ENCODE assay signal across 15 cellular contexts in genomic region chr9:121770415-121771273, GRCh38.
A peak's percentile ranks its signal among the peaks of the same experiment; 100 is the strongest.
DNase-seq lines count a peak whose midpoint lies in the region; ATAC-seq and TF ChIP-seq lines count a peak whose summit lies in the region.
"Had no signal": no experiment of that assay in that cellular context is flagged by ENCODE, and none has a peak within 500 bp of the region (broad histone marks: within the 10 kb centered on the region; RNA-seq: fewer than 3 reads in every experiment).

No MANE protein-coding gene starts in this region.

- peaks cover 0 to 7% of the 10 kb centered on the region in 2 donors for H3K36me3 ChIP-seq in aorta (ENCODE audit: control insufficient read depth in 1 of 2, insufficient read depth in 2 of 2, low read length in 1 of 2)
- H3K36me3 ChIP-seq in neural progenitor cell = no peaks in the 10 kb centered on the region

- H4K20me1 ChIP-seq in neural progenitor cell (ENCODE audit: low read depth) = peaks cover 8% of the 10 kb centered on the region

- no peaks in the 10 kb centered on the region for H3K9me3 ChIP-seq in aorta (ENCODE audit: control insufficient read depth, low read length)
- no peaks in the 10 kb centered on the region for H3K9me3 ChIP-seq in neural progenitor cell (ENCODE audit: low read depth)
- H3K9me3 ChIP-seq: heart right ventricle had no signal

- no peak overlapping the region for H3K4me2 ChIP-seq in neural progenitor cell

- CTCF ChIA-PET in activated naive CD4-positive, alpha-beta T cell treated with anti-CD3 and anti-CD28 coated beads, Interleukin-2, amount 10 ng/mL, durations not matched to agents 7 days and 5 days (lab: Charles Lee) = no interaction called here

- WGBS in aorta, 2 donors = 72% methylated on average over 10 of the region's 10 CpGs

- TF ChIP-seq CTCF in chondrocyte (IDR thresholded peaks at IDR 0.05) (no peak), neural progenitor cell (IDR thresholded peaks at IDR 0.05) (no peak)

- H3K4me1 ChIP-seq in aorta (ENCODE audit: control insufficient read depth in 1 of 2, insufficient read depth in 2 of 2, low read length in 2 of 2) = no peaks in the 10 kb centered on the region
- no peaks in the 10 kb centered on the region for H3K4me1 ChIP-seq in neural progenitor cell

- H3K4me3 ChIP-seq in aorta (ENCODE audit: low read length in 2 of 2) (no peak overlapping the region), neural progenitor cell (no peak overlapping the region)
- H3K4me3 ChIP-seq: heart right ventricle had no signal

- H3K27ac ChIP-seq in aorta (ENCODE audit: low read depth in 1 of 2, low read length in 2 of 2) = peak overlapping the region; percentile 62 to 93
- no peak overlapping the region for H3K27ac ChIP-seq in neural progenitor cell
- H3K27ac ChIP-seq: 22Rv1 had no signal

- intact Hi-C loops in aorta (cut with DNase I) = loop anchor here in 1 of 2 donors (1.0 to 5.0 kb wide), 3 partner anchors 21 to 73 kb away; no protein-coding TSS in a partner anchor

- no peak overlapping the region for H3K9ac ChIP-seq in neural progenitor cell

- H3K27me3 ChIP-seq in aorta (ENCODE audit: control insufficient read depth in 1 of 2, insufficient read depth in 2 of 2, low read length in 1 of 2) = no peaks in the 10 kb centered on the region
- H3K27me3 ChIP-seq in neural progenitor cell = no peaks in the 10 kb centered on the region
- H3K27me3 ChIP-seq: heart right ventricle had no signal

- no peaks in the 10 kb centered on the region for H3K4me1 Mint-ChIP-seq in activated naive CD4-positive, alpha-beta T cell treated with anti-CD3 and anti-CD28 coated beads, Interleukin-2, amount 10 ng/mL, durations not matched to agents 7 days and 5 days
- H3K4me1 Mint-ChIP-seq in chondrocyte (ENCODE audit: low read depth) = peaks cover 58% of the 10 kb centered on the region
- H3K4me1 Mint-ChIP-seq in neural progenitor cell = peaks cover 3% of the 10 kb centered on the region
- no peaks in the 10 kb centered on the region for H3K4me1 Mint-ChIP-seq in activated T-cell treated with anti-CD3 and anti-CD28 coated beads, Interleukin-2, amount 50 U/mL, for 72 hours (ENCODE audit: low read depth)
- H3K4me1 Mint-ChIP-seq: memory B cell had no signal

- H3K27ac Mint-ChIP-seq in activated naive CD4-positive, alpha-beta T cell treated with anti-CD3 and anti-CD28 coated beads, Interleukin-2, amount 10 ng/mL, durations not matched to agents 7 days and 5 days = no peak overlapping the region
- H3K27ac Mint-ChIP-seq in activated naive CD4-positive, alpha-beta T cell treated with anti-CD3 and anti-CD28 coated beads, Interleukin-2, amount 50 U/mL, for 72 hours = no peak overlapping the region
- H3K27ac Mint-ChIP-seq in chondrocyte (ENCODE audit: unreplicated experiment) (peak overlapping the region; percentile 93), neural progenitor cell (no peak overlapping the region)
- no peak overlapping the region for H3K27ac Mint-ChIP-seq in activated T-cell treated with anti-CD3 and anti-CD28 coated beads, Interleukin-2, amount 50 U/mL, for 72 hours
- H3K27ac Mint-ChIP-seq: activated CD4-positive, alpha-beta memory T cell treated with anti-CD3 and anti-CD28 coated beads for 36 hours; memory B cell had no signal

- ATAC-seq in activated naive CD4-positive, alpha-beta T cell treated with anti-CD3 and anti-CD28 coated beads, Interleukin-2, amount 50 U/mL, for 72 hours = no peak
- ATAC-seq in aorta (ENCODE audit: low FRiP score) = no peak
- no peak for ATAC-seq in activated T-cell treated with anti-CD3 and anti-CD28 coated beads, Interleukin-2, amount 50 U/mL, for 72 hours (replicated peaks in 1 of 2)
- ATAC-seq: heart right ventricle had no signal

- no peaks in the 10 kb centered on the region for H3F3A ChIP-seq in neural progenitor cell (ENCODE audit: low read depth)

- H3K4me3 Mint-ChIP-seq in activated naive CD4-positive, alpha-beta T cell treated with anti-CD3 and anti-CD28 coated beads, Interleukin-2, amount 10 ng/mL, durations not matched to agents 7 days and 5 days = no peak overlapping the region
- H3K4me3 Mint-ChIP-seq in chondrocyte (ENCODE audit: unreplicated experiment) = no peak overlapping the region
- no peak overlapping the region for H3K4me3 Mint-ChIP-seq in neural progenitor cell
- H3K4me3 Mint-ChIP-seq in activated T-cell treated with anti-CD3 and anti-CD28 coated beads, Interleukin-2, amount 50 U/mL, for 72 hours = no peak overlapping the region
- H3K4me3 Mint-ChIP-seq: activated CD4-positive, alpha-beta memory T cell treated with anti-CD3 and anti-CD28 coated beads for 36 hours; memory B cell had no signal

- DNase-seq in activated naive CD4-positive, alpha-beta T cell treated with anti-CD3 and anti-CD28 coated beads, Interleukin-2, amount 10 ng/mL, durations not matched to agents 7 days and 5 days = peak; percentile 8
- no peak for DNase-seq in activated naive CD4-positive, alpha-beta T cell treated with anti-CD3 and anti-CD28 coated beads, Interleukin-2, amount 50 U/mL, for 72 hours (ENCODE audit: low spot score in 2 of 2)
- DNase-seq in chondrocyte (ENCODE audit: low spot score) (peak; percentile 64), lung microvascular endothelial cell (ENCODE audit: low read depth in 2 of 2) (peak; percentile 65 to 83), aorta (peak; percentile 42 to 52), neural progenitor cell (ENCODE audit: low spot score) (no peak), middle frontal gyrus (ENCODE audit: extremely low spot score, low spot score) (no peak)
- DNase-seq in activated T-cell treated with anti-CD3 and anti-CD28 coated beads, Interleukin-2, amount 50 U/mL, for 72 hours = no peak
- DNase-seq: activated CD4-positive, alpha-beta memory T cell treated with anti-CD3 and anti-CD28 coated beads for 36 hours; activated naive CD4-positive, alpha-beta T cell treated with Interleukin-2 at 50 U/mL for 16 hours; Karpas-422; OCI-M1 had no signal

- H3K36me3 Mint-ChIP-seq in activated naive CD4-positive, alpha-beta T cell treated with anti-CD3 and anti-CD28 coated beads, Interleukin-2, amount 10 ng/mL, durations not matched to agents 7 days and 5 days = no peaks in the 10 kb centered on the region
- H3K36me3 Mint-ChIP-seq in activated naive CD4-positive, alpha-beta T cell treated with anti-CD3 and anti-CD28 coated beads, Interleukin-2, amount 50 U/mL, for 72 hours = no peaks in the 10 kb centered on the region
- H3K36me3 Mint-ChIP-seq in chondrocyte (ENCODE audit: low read depth) = peaks cover 34% of the 10 kb centered on the region
- peaks cover 31% of the 10 kb centered on the region for H3K36me3 Mint-ChIP-seq in neural progenitor cell
- H3K36me3 Mint-ChIP-seq in activated T-cell treated with anti-CD3 and anti-CD28 coated beads, Interleukin-2, amount 50 U/mL, for 72 hours (ENCODE audit: insufficient read depth in 2 of 2) = no peaks in the 10 kb centered on the region
- H3K36me3 Mint-ChIP-seq: activated CD4-positive, alpha-beta memory T cell treated with anti-CD3 and anti-CD28 coated beads for 36 hours; memory B cell had no signal

- no peak overlapping the region for H2AFZ ChIP-seq in neural progenitor cell (replicated peaks)

- no peaks in the 10 kb centered on the region for H3K79me2 ChIP-seq in neural progenitor cell (ENCODE audit: low read depth)

- no peaks in the 10 kb centered on the region for H3K9me3 Mint-ChIP-seq in activated naive CD4-positive, alpha-beta T cell treated with anti-CD3 and anti-CD28 coated beads, Interleukin-2, amount 10 ng/mL, durations not matched to agents 7 days and 5 days
- H3K9me3 Mint-ChIP-seq in activated naive CD4-positive, alpha-beta T cell treated with anti-CD3 and anti-CD28 coated beads, Interleukin-2, amount 50 U/mL, for 72 hours = no peaks in the 10 kb centered on the region
- no peaks in the 10 kb centered on the region for H3K9me3 Mint-ChIP-seq in chondrocyte (ENCODE audit: low read depth)
- H3K9me3 Mint-ChIP-seq in neural progenitor cell = no peaks in the 10 kb centered on the region
- H3K9me3 Mint-ChIP-seq in activated T-cell treated with anti-CD3 and anti-CD28 coated beads, Interleukin-2, amount 50 U/mL, for 72 hours = no peaks in the 10 kb centered on the region
- H3K9me3 Mint-ChIP-seq: activated CD4-positive, alpha-beta memory T cell treated with anti-CD3 and anti-CD28 coated beads for 36 hours; memory B cell had no signal

- peaks cover 40% of the 10 kb centered on the region for H3K27me3 Mint-ChIP-seq in activated naive CD4-positive, alpha-beta T cell treated with anti-CD3 and anti-CD28 coated beads, Interleukin-2, amount 10 ng/mL, durations not matched to agents 7 days and 5 days
- no peaks in the 10 kb centered on the region for H3K27me3 Mint-ChIP-seq in chondrocyte (ENCODE audit: low read depth)
- peaks cover 12% of the 10 kb centered on the region for H3K27me3 Mint-ChIP-seq in neural progenitor cell (ENCODE audit: insufficient read depth, low read depth)
- H3K27me3 Mint-ChIP-seq in activated T-cell treated with anti-CD3 and anti-CD28 coated beads, Interleukin-2, amount 50 U/mL, for 72 hours (ENCODE audit: low read depth) = no peaks in the 10 kb centered on the region
- H3K27me3 Mint-ChIP-seq: activated CD4-positive, alpha-beta memory T cell treated with anti-CD3 and anti-CD28 coated beads for 36 hours had no signal

Comparison
In these comparisons a context has a peak if more than half of its experiments do, and no peak if none do; other contexts are left out.
1. DNase-seq: peak in activated naive CD4-positive, alpha-beta T cell treated with anti-CD3 and anti-CD28 coated beads, Interleukin-2, amount 10 ng/mL, durations not matched to agents 7 days and 5 days (single experiment), chondrocyte (single experiment), lung microvascular endothelial cell (2 of 2) and aorta (2 of 2); none in activated naive CD4-positive, alpha-beta T cell treated with anti-CD3 and anti-CD28 coated beads, Interleukin-2, amount 50 U/mL, for 72 hours (0 of 2), neural progenitor cell (single experiment), activated T-cell treated with anti-CD3 and anti-CD28 coated beads, Interleukin-2, amount 50 U/mL, for 72 hours (0 of 2) and middle frontal gyrus (single experiment).